27 cellular contexts compared by ENCODE assay signal in the genomic region with DNA sequence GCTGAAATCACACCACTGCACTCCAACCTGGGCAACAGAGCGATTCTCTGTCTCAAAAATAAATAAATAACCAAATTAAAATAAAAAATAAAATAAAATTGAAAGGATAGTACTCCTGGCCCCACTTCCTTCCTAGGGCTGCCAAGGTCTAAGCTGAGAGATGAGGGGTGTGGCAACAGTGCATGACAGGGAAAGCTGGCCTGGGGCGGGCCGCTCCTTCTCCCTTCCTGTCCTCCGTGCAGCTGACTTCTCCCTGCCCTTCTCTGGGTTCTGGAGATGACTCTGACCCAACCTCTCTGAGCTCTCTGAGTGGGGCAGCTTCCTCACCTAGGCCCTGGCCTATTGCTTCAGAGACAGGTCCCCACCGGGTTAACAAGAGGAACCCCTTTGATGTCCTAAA. TPM values are rescaled to one million over a fixed set of nuclear protein-coding genes. Genes with fewer than 3 reads are reported as not detected.
DNase-seq lines count a peak whose midpoint lies in the region; ATAC-seq lines count a peak whose summit lies in the region.
"Had no signal": no experiment of that assay in that cellular context is flagged by ENCODE, and none has a peak within 500 bp of the region (broad histone marks: within the 10 kb centered on the region; RNA-seq: fewer than 3 reads in every experiment).

No MANE protein-coding gene starts in this region.

- ATAC-seq in naive thymus-derived CD4-positive, alpha-beta T cell: peak; percentile 69
- ATAC-seq: activated CD8-positive, alpha-beta T cell treated with anti-CD3 and anti-CD28 coated beads, Interleukin-2, amount 10 ng/mL, durations not matched to agents 7 days and 5 days; activated naive CD8-positive, alpha-beta T cell treated with anti-CD3 and anti-CD28 coated beads, Interleukin-2, amount 50 U/mL, for 24 hours; T-helper 17 cell had no signal

- POLR2A ChIA-PET in naive thymus-derived CD4-positive, alpha-beta T cell (lab: Charles Lee): interaction anchor here (1.3 kb wide), 1 partner anchor 117 kb away, joined by 3 read pairs; no protein-coding TSS in a partner anchor

- no peak overlapping the region for H3K27ac ChIP-seq in naive thymus-derived CD4-positive, alpha-beta T cell (ENCODE audit: low read depth, low read length)
- H3K27ac ChIP-seq: BLaER1, hepatocyte, PC-9 had no signal

- CTCF ChIA-PET in naive thymus-derived CD4-positive, alpha-beta T cell (lab: Charles Lee): interaction anchor here (1.3 kb wide), 1 partner anchor 187 kb away, joined by 3 read pairs; no protein-coding TSS in a partner anchor

- no peaks in the 10 kb centered on the region for H3K36me3 ChIP-seq in naive thymus-derived CD4-positive, alpha-beta T cell (ENCODE audit: control insufficient read depth in 2 of 3, insufficient read depth in 3 of 3, low read length in 3 of 3)
- H3K36me3 ChIP-seq: BLaER1 had no signal

- no peaks in the 10 kb centered on the region for H3K9me3 Mint-ChIP-seq in dendritic cell treated with granulocyte-macrophage colony-stimulating factor and Interleukin-4, amounts not matched to agents 40 ng/mL and 50 ng/mL, for 4 days
- no peaks in the 10 kb centered on the region for H3K9me3 Mint-ChIP-seq in naive thymus-derived CD4-positive, alpha-beta T cell
- H3K9me3 Mint-ChIP-seq: activated naive CD8-positive, alpha-beta T cell treated with anti-CD3 and anti-CD28 coated beads, Interleukin-2, amount 50 U/mL, for 24 hours; immature natural killer cell; nephron progenitor cell had no signal

- no peaks in the 10 kb centered on the region for H3K27me3 Mint-ChIP-seq in dendritic cell treated with granulocyte-macrophage colony-stimulating factor and Interleukin-4, amounts not matched to agents 40 ng/mL and 50 ng/mL, for 4 days
- peaks cover 0 to 5% (median 0%) of the 10 kb centered on the region in 5 donors for H3K27me3 Mint-ChIP-seq in naive thymus-derived CD4-positive, alpha-beta T cell
- H3K27me3 Mint-ChIP-seq: activated naive CD8-positive, alpha-beta T cell treated with anti-CD3 and anti-CD28 coated beads, Interleukin-2, amount 50 U/mL, for 24 hours had no signal

- peaks cover 0 to 6% of the 10 kb centered on the region in 2 donors for H3K4me1 ChIP-seq in naive thymus-derived CD4-positive, alpha-beta T cell (ENCODE audit: control insufficient read depth in 2 of 2, insufficient read depth in 2 of 2, low read length in 2 of 2)
- H3K4me1 ChIP-seq: Caco-2 had no signal

- H3K4me1 Mint-ChIP-seq in dendritic cell treated with granulocyte-macrophage colony-stimulating factor and Interleukin-4, amounts not matched to agents 40 ng/mL and 50 ng/mL, for 4 days (ENCODE audit: low read depth): peaks cover 66% of the 10 kb centered on the region
- H3K4me1 Mint-ChIP-seq in naive thymus-derived CD4-positive, alpha-beta T cell: peaks cover 0 to 6% (median 5%) of the 10 kb centered on the region in 7 donors

- no peaks in the 10 kb centered on the region for H3K27me3 ChIP-seq in naive thymus-derived CD4-positive, alpha-beta T cell (ENCODE audit: control insufficient read depth in 2 of 2, insufficient read depth in 2 of 2, low read length in 2 of 2)
- H3K27me3 ChIP-seq: BLaER1, hepatocyte had no signal

- no peaks in the 10 kb centered on the region for H3K36me3 Mint-ChIP-seq in dendritic cell treated with granulocyte-macrophage colony-stimulating factor and Interleukin-4, amounts not matched to agents 40 ng/mL and 50 ng/mL, for 4 days (ENCODE audit: low read depth)
- H3K36me3 Mint-ChIP-seq in naive thymus-derived CD4-positive, alpha-beta T cell: no peaks in the 10 kb centered on the region
- H3K36me3 Mint-ChIP-seq: immature natural killer cell had no signal

- intact Hi-C loops in dendritic cell treated with granulocyte-macrophage colony-stimulating factor and Interleukin-4, amounts not matched to agents 40 ng/mL and 50 ng/mL, for 4 days (cut with micrococcal nuclease): no loop called here
- intact Hi-C loops in naive thymus-derived CD4-positive, alpha-beta T cell (cut with micrococcal nuclease): no loop called here

- H3K4me3 ChIP-seq in naive thymus-derived CD4-positive, alpha-beta T cell (ENCODE audit: low read length): no peak overlapping the region
- H3K4me3 ChIP-seq: BLaER1, hepatocyte, PC-9 had no signal

- DNase-seq in CD1c-positive myeloid dendritic cell (ENCODE audit: extremely low spot score) (peak; percentile 78), MV-4-11 (lab: John Stamatoyannopoulos, UW) (peak; percentile 52), hepatic stellate cell (ENCODE audit: low spot score) (no peak), GDM1 (lab: John Stamatoyannopoulos, UW) (no peak)
- no peak for DNase-seq in naive thymus-derived CD4-positive, alpha-beta T cell
- DNase-seq in activated CD8-positive, alpha-beta memory T cell treated with anti-CD3 and anti-CD28 coated beads, Interleukin-2, amount 50 U/mL, for 48 hours: no peak
- DNase-seq: ACHN; activated CD8-positive, alpha-beta T cell treated with anti-CD3 and anti-CD28 coated beads, Interleukin-2, amount 10 ng/mL, durations not matched to agents 7 days and 5 days; activated gamma-delta T cell; activated naive CD8-positive, alpha-beta T cell treated with anti-CD3 and anti-CD28 coated beads, Interleukin-2, amount 50 U/mL, for 24 hours; activated T-cell treated with anti-CD3 and anti-CD28 coated beads, Interleukin-2, amount 50 U/mL, for 1 hour; Caco-2; DMS79; erythroblast; foreskin melanocyte; immature natural killer cell; NCI-H1417 treated with DMSO at 0.1 percent for 48 hours; NCI-H2081 treated with DMSO at 0.1 percent for 48 hours; nephron progenitor cell; PC-9; posterior cingulate gyrus; T-helper 17 cell had no signal

- no peaks in the 10 kb centered on the region for H3K9me3 ChIP-seq in naive thymus-derived CD4-positive, alpha-beta T cell (ENCODE audit: control insufficient read depth in 2 of 3, low read length in 3 of 3)
- H3K9me3 ChIP-seq: BLaER1, Caco-2 had no signal

- no peak overlapping the region for H3K4me3 Mint-ChIP-seq in dendritic cell treated with granulocyte-macrophage colony-stimulating factor and Interleukin-4, amounts not matched to agents 40 ng/mL and 50 ng/mL, for 4 days
- no peak overlapping the region for H3K4me3 Mint-ChIP-seq in naive thymus-derived CD4-positive, alpha-beta T cell
- H3K4me3 Mint-ChIP-seq: activated CD8-positive, alpha-beta T cell treated with anti-CD3 and anti-CD28 coated beads, Interleukin-2, amount 10 ng/mL, durations not matched to agents 7 days and 5 days; activated naive CD8-positive, alpha-beta T cell treated with anti-CD3 and anti-CD28 coated beads, Interleukin-2, amount 50 U/mL, for 24 hours; immature natural killer cell; nephron progenitor cell; T-helper 17 cell had no signal

- H3K27ac Mint-ChIP-seq in dendritic cell treated with granulocyte-macrophage colony-stimulating factor and Interleukin-4, amounts not matched to agents 40 ng/mL and 50 ng/mL, for 4 days: peak overlapping the region; percentile 90
- no peak overlapping the region for H3K27ac Mint-ChIP-seq in naive thymus-derived CD4-positive, alpha-beta T cell
- H3K27ac Mint-ChIP-seq: activated CD8-positive, alpha-beta T cell treated with anti-CD3 and anti-CD28 coated beads, Interleukin-2, amount 10 ng/mL, durations not matched to agents 7 days and 5 days; activated naive CD8-positive, alpha-beta T cell treated with anti-CD3 and anti-CD28 coated beads, Interleukin-2, amount 50 U/mL, for 24 hours; immature natural killer cell; nephron progenitor cell had no signal

RNA-seq across cellular contexts. Expression of a gene that starts 8.7 kb away (rescaled TPM):
- 100 to 1,000 TPM in 3 of 5 experiments, 10 to 100 TPM in 2; 75.4 to 107 (median 101) TPM for total RNA-seq in naive thymus-derived CD4-positive, alpha-beta T cell
- polyA plus RNA-seq in naive thymus-derived CD4-positive, alpha-beta T cell: 100 to 1,000 TPM; 122 to 155 TPM

RNA-seq across cellular contexts. Expression of a gene that starts 11.7 kb away (rescaled TPM):
- total RNA-seq in naive thymus-derived CD4-positive, alpha-beta T cell: 100 to 1,000 TPM in 1 of 5 experiments, 10 to 100 TPM in 4; 49.5 to 374 (median 52.2) TPM
- polyA plus RNA-seq in naive thymus-derived CD4-positive, alpha-beta T cell: 10 to 100 TPM; 52.2 to 58.7 TPM

RNA-seq across cellular contexts. Expression of a gene that starts 25.0 kb away (rescaled TPM):
- under 1 TPM in 2 of 5 experiments, not detected in 3; 0.08 to 0.22 TPM for total RNA-seq in naive thymus-derived CD4-positive, alpha-beta T cell
- not detected for polyA plus RNA-seq in naive thymus-derived CD4-positive, alpha-beta T cell
- total RNA-seq: H4, PC-9 had no signal
- polyA plus RNA-seq: immature natural killer cell had no signal

RNA-seq across cellular contexts. Expression of a gene that starts 30.3 kb away (rescaled TPM):
- total RNA-seq in naive thymus-derived CD4-positive, alpha-beta T cell: under 1 TPM; 0.24 to 0.78 (median 0.39) TPM
- under 1 TPM; 0.11 to 0.16 TPM for polyA plus RNA-seq in naive thymus-derived CD4-positive, alpha-beta T cell

RNA-seq across cellular contexts. Expression of a gene that starts 56.1 kb away (rescaled TPM):
- 10 to 100 TPM in 1 of 5 experiments, 1 to 10 TPM in 1, under 1 TPM in 3; 0.43 to 19.7 (median 0.67) TPM for total RNA-seq in naive thymus-derived CD4-positive, alpha-beta T cell
- polyA plus RNA-seq in naive thymus-derived CD4-positive, alpha-beta T cell: not detected
- total RNA-seq: SK-MEL-5 had no signal

Comparison
In these comparisons a context has a peak if more than half of its experiments do, and no peak if none do; other contexts are left out.
1. DNase-seq: peak in CD1c-positive myeloid dendritic cell (single experiment) and MV-4-11 (single experiment); none in naive thymus-derived CD4-positive, alpha-beta T cell (0 of 9), activated CD8-positive, alpha-beta memory T cell treated with anti-CD3 and anti-CD28 coated beads, Interleukin-2, amount 50 U/mL, for 48 hours (single experiment), hepatic stellate cell (single experiment) and GDM1 (single experiment).